Comparison of ENCODE assay signal across 15 cellular contexts in genomic region chr16:22663389-22664064, GRCh38.
DNase-seq lines count a peak whose midpoint lies in the region; ATAC-seq, FAIRE-seq and TF ChIP-seq lines count a peak whose summit lies in the region.
"Had no signal": no experiment of that assay in that cellular context is flagged by ENCODE, and none has a peak within 500 bp of the region (broad histone marks: within the 10 kb centered on the region; RNA-seq: fewer than 3 reads in every experiment).

No MANE protein-coding gene starts in this region.

- no peak for TF ChIP-seq RAD21 in SK-N-SH (IDR thresholded peaks at IDR 0.05; ENCODE audit: low read length)
- TF ChIP-seq RAD21 in HepG2 (CRISPR knock-in tag; IDR thresholded peaks at IDR 0.05), result no peak

- H3K4me1 ChIP-seq in SK-N-SH (ENCODE audit: control insufficient read depth in 1 of 2, insufficient read depth in 2 of 2, low read depth in 1 of 2, low read length in 1 of 2) (peaks cover 0 to 6% of the 10 kb centered on the region in 2 experiments; a peak in 1 of 4 replicates), HepG2 (ENCODE audit: insufficient read depth, low read length) (no peaks in the 10 kb centered on the region), right lobe of liver (no peaks in the 10 kb centered on the region), muscle layer of colon (ENCODE audit: insufficient read depth, low read length) (peaks cover 54% of the 10 kb centered on the region)

- POLR2A ChIA-PET in SK-N-SH (lab: Yijun Ruan, JAX), result interaction anchor here (0.6 kb wide), 1 partner anchor 375 kb away, joined by 3 read pairs; no protein-coding TSS in a partner anchor
- POLR2A ChIA-PET in HepG2 (lab: Yijun Ruan, JAX), result no interaction called here

- ATAC-seq in SK-N-SH treated with all-trans-retinoic acid at 6 μM for 48 hours, result no peak; the same call in 2 of the 3 replicates
- no peak; the same call in 2 of the 3 replicates for ATAC-seq in HepG2
- ATAC-seq in right lobe of liver, result no peak
- no peak for ATAC-seq in GM21360 (IDR thresholded peaks at IDR 0.05; ENCODE audit: unreplicated experiment)
- ATAC-seq: CD8-positive, alpha-beta T cell had no signal

- TF ChIP-seq CTCF in SK-N-SH (IDR thresholded peaks at IDR 0.05) (no peak), HepG2 (CRISPR knock-in tag; IDR thresholded peaks at IDR 0.05) (no peak), right lobe of liver (IDR thresholded peaks at IDR 0.05) (no peak)

- H3K9ac ChIP-seq in SK-N-SH, result no peak overlapping the region
- no peak overlapping the region for H3K9ac ChIP-seq in HepG2 (ENCODE audit: insufficient read depth, low read depth, low read length)
- H3K9ac ChIP-seq in muscle layer of colon (ENCODE audit: low read length), result no peak overlapping the region

- in situ Hi-C loops in HepG2 (cut with HindIII; ENCODE audit: extremely low pct_ligation_motif_present, low pct_unique_long_range_greater_than_20kb), result no loop called here

- FAIRE-seq in HepG2 (lab: Jason Lieb, UNC), result no peak
- FAIRE-seq: GM18507, H1, HTR-8/SVneo had no signal

- no TSS peak for BruUV-seq in HepG2 (replicated peaks; lab: Mats Ljungman, UMichigan)

- no peaks in the 10 kb centered on the region for H3K36me3 ChIP-seq in SK-N-SH (replicated peaks in 1 of 2; ENCODE audit: control insufficient read depth in 1 of 2, insufficient read depth in 2 of 2, low read length in 1 of 2)
- no peaks in the 10 kb centered on the region for H3K36me3 ChIP-seq in HepG2 (replicated peaks in 1 of 2; ENCODE audit: control insufficient read depth in 1 of 2, insufficient read depth in 2 of 2, low read length in 2 of 2)
- no peaks in the 10 kb centered on the region for H3K36me3 ChIP-seq in right lobe of liver
- no peaks in the 10 kb centered on the region for H3K36me3 ChIP-seq in muscle layer of colon (ENCODE audit: insufficient read depth, low read length)

- H3K27me3 ChIP-seq in SK-N-SH (ENCODE audit: insufficient read depth) (peaks cover 12% of the 10 kb centered on the region; the same call in 1 of the 2 replicates), HepG2 (ENCODE audit: control insufficient read depth in 1 of 2, insufficient read depth in 2 of 2, low read length in 2 of 2) (peaks cover 0 to 56% of the 10 kb centered on the region in 2 experiments; a peak in 4 of 5 replicates), right lobe of liver (no peaks in the 10 kb centered on the region), muscle layer of colon (ENCODE audit: control insufficient read depth in 1 of 2, insufficient read depth in 2 of 2, low read length in 2 of 2) (no peaks in the 10 kb centered on the region)

- no peak overlapping the region for H3K4me2 ChIP-seq in SK-N-SH
- H3K4me2 ChIP-seq in HepG2 (ENCODE audit: low read depth, low read length), result no peak overlapping the region

- CTCF ChIA-PET in SK-N-SH (lab: Yijun Ruan, JAX) (interaction anchor here (0.7 to 1.6 kb wide), 4 partner anchors 15 to 235 kb away, joined by 3 to 5 read pairs (median 3); no protein-coding TSS in a partner anchor), HepG2 (lab: Yijun Ruan, JAX; ENCODE audit: low intra/inter-chr PET ratio, low total read pairs) (no interaction called here)

- DNase-seq in SK-N-SH (peak; percentile 52), HepG2 (ENCODE audit: low spot score) (no peak), right lobe of liver (no peak), ureter (ENCODE audit: low spot score) (peak; percentile 32)
- DNase-seq in activated CD4-positive, CD25-positive, alpha-beta regulatory T cell (lab: John Stamatoyannopoulos, UW), result no peak
- DNase-seq: CD8-positive, alpha-beta T cell; COR-L47; HFFc6 had no signal

- 30% methylated on average over 6 of the region's 6 CpGs for WGBS in SK-N-SH (ENCODE audit: low lambda C conversion rate)
- WGBS in HepG2 (ENCODE audit: low lambda C conversion rate), result 28% methylated on average over 6 of the region's 6 CpGs
- 65% methylated on average over 5 of the region's 6 CpGs for WGBS in right lobe of liver (ENCODE audit: insufficient coverage, low coverage, low lambda C conversion rate, missing lambda C conversion rate)

- no peaks in the 10 kb centered on the region for H3K79me2 ChIP-seq in SK-N-SH (ENCODE audit: insufficient read depth)
- H3K79me2 ChIP-seq in HepG2 (ENCODE audit: insufficient read depth, low read length), result no peaks in the 10 kb centered on the region

- H4K20me1 ChIP-seq in SK-N-SH (ENCODE audit: insufficient read depth) (no peaks in the 10 kb centered on the region), HepG2 (ENCODE audit: insufficient read depth, low read length) (no peaks in the 10 kb centered on the region)

- TF ChIP-seq POLR2A in HepG2 (IDR thresholded peaks at IDR 0.05; ENCODE audit: insufficient read depth in 1 of 2, low read depth in 2 of 2, low read length in 2 of 2) (no peak), right lobe of liver (IDR thresholded peaks at IDR 0.05) (no peak)

- H3K4me3 ChIP-seq in SK-N-SH (ENCODE audit: low read depth in 2 of 2, low read length in 1 of 2) (no peak overlapping the region), HepG2 (replicated peaks in 1 of 3; ENCODE audit: insufficient read depth in 1 of 3, low read depth in 2 of 3, low read length in 3 of 3) (no peak overlapping the region), right lobe of liver (no peak overlapping the region), muscle layer of colon (ENCODE audit: low read depth in 1 of 2, low read length in 2 of 2) (no peak overlapping the region)

- H3K27ac ChIP-seq in SK-N-SH (ENCODE audit: low read depth in 2 of 2, low read length in 1 of 2), result no peak overlapping the region
- no peak overlapping the region for H3K27ac ChIP-seq in HepG2 (ENCODE audit: extremely low read length, insufficient read depth, low read length)
- H3K27ac ChIP-seq in right lobe of liver, result no peak overlapping the region
- H3K27ac ChIP-seq in muscle layer of colon (ENCODE audit: low read depth, low read length), result peak overlapping the region; percentile 5
- H3K27ac ChIP-seq: 22Rv1 had no signal

- no peaks in the 10 kb centered on the region for H3K9me2 ChIP-seq in SK-N-SH

- intact Hi-C loops in HepG2 (cut with micrococcal nuclease; ENCODE audit: unreplicated experiment), result no loop called here
- intact Hi-C loops in right lobe of liver (cut with DNase I), result loop anchor here in 1 of 2 donors (10.0 kb wide), 1 partner anchor 349 kb away; no protein-coding TSS in a partner anchor

- H2AFZ ChIP-seq in SK-N-SH (ENCODE audit: low read depth), result no peak overlapping the region
- no peak overlapping the region for H2AFZ ChIP-seq in HepG2 (ENCODE audit: low read length)

- TF ChIP-seq EP300 in SK-N-SH (IDR thresholded peaks at IDR 0.05; ENCODE audit: borderline replicate concordance in 1 of 2, low read depth in 1 of 2, low read length in 1 of 2), result no peak; a peak in 1 of 4 replicates
- no peak for TF ChIP-seq EP300 in HepG2 (IDR thresholded peaks at IDR 0.05; ENCODE audit: low read depth in 2 of 2, low read length in 2 of 2)
- no peak for TF ChIP-seq EP300 in HepG2 (CRISPR knock-in tag; IDR thresholded peaks at IDR 0.05; ENCODE audit: borderline replicate concordance)

- H3F3A ChIP-seq in SK-N-SH (replicated peaks; ENCODE audit: insufficient read depth), result no peaks in the 10 kb centered on the region

- H3K9me3 ChIP-seq in SK-N-SH (no peaks in the 10 kb centered on the region), HepG2 (ENCODE audit: low read length) (no peaks in the 10 kb centered on the region), right lobe of liver (no peaks in the 10 kb centered on the region), muscle layer of colon (ENCODE audit: low read length) (no peaks in the 10 kb centered on the region)

TF ChIP-seq in SK-N-SH, 30 proteins besides CTCF, POLR2A, EP300 and RAD21:
- no peak for TF ChIP-seq RXRA (IDR thresholded peaks at IDR 0.05; ENCODE audit: borderline replicate concordance, low read depth)
- TF ChIP-seq RCOR1 (IDR thresholded peaks at IDR 0.05; ENCODE audit: low read length), result peak; percentile 96
- TF ChIP-seq GATA2 (CRISPR knock-in tag; IDR thresholded peaks at IDR 0.05), result peak; percentile 93
- TF ChIP-seq TAF1 (IDR thresholded peaks at IDR 0.05; ENCODE audit: borderline replicate concordance, low read depth, low read length), result no peak
- TF ChIP-seq YY1 (IDR thresholded peaks at IDR 0.05; ENCODE audit: low read depth), result no peak
- TF ChIP-seq FOSL2 (IDR thresholded peaks at IDR 0.05; ENCODE audit: borderline replicate concordance, low read depth), result no peak

TF ChIP-seq in SK-N-SH treated with all-trans-retinoic acid at 6 μM for 48 hours, 23 proteins besides CTCF, POLR2A, EP300 and RAD21 (continues in another document):
- TF ChIP-seq ZNF8 (CRISPR knock-in tag; IDR thresholded peaks at IDR 0.05), result no peak
- TF ChIP-seq ZC3H10 (CRISPR knock-in tag; IDR thresholded peaks at IDR 0.05), result no peak
- TF ChIP-seq ZFP30 (CRISPR knock-in tag; IDR thresholded peaks at IDR 0.05), result no peak
- no peak for TF ChIP-seq OSR1 (CRISPR knock-in tag; IDR thresholded peaks at IDR 0.05)
- no peak for TF ChIP-seq CREB5 (CRISPR knock-in tag; IDR thresholded peaks at IDR 0.05; ENCODE audit: low read depth)
- no peak for TF ChIP-seq PPARA (CRISPR knock-in tag; IDR thresholded peaks at IDR 0.05; ENCODE audit: borderline replicate concordance)

TF ChIP-seq in HepG2, 621 proteins besides CTCF, POLR2A, EP300 and RAD21:
- no peak for TF ChIP-seq PTBP1 (IDR thresholded peaks at IDR 0.05; ENCODE audit: low read depth, low read length, poor library complexity, severe bottlenecking)
- TF ChIP-seq FOXO4 (CRISPR knock-in tag; conservative IDR thresholded peaks at IDR 0.05), result 0 out of 2 replicates have a peak, but pooled peaks have one; percentile 61

Comparison
In these comparisons a context has a peak if more than half of its experiments do, and no peak if none do; other contexts are left out.
1. DNase-seq: peak in SK-N-SH (single experiment) and ureter (single experiment); none in HepG2 (single experiment), right lobe of liver (0 of 3) and activated CD4-positive, CD25-positive, alpha-beta regulatory T cell (0 of 4).